21 cellular contexts compared by ENCODE assay signal in genomic region chr2:128590309-128591021, GRCh38.
"Had no signal": no experiment of that assay in that cellular context is flagged by ENCODE, and none has a peak within 500 bp of the region (broad histone marks: within the 10 kb centered on the region; RNA-seq: fewer than 3 reads in every experiment).

No MANE protein-coding gene starts in this region.

- H3K4me1 ChIP-seq: esophagus squamous epithelium, left lung, psoas muscle, sigmoid colon, transverse colon had no signal

- H3K36me3 ChIP-seq: esophagus squamous epithelium, gastroesophageal sphincter, left lung, sigmoid colon, thoracic aorta, transverse colon had no signal

- H3K4me3 ChIP-seq: esophagus squamous epithelium, gastroesophageal sphincter, left lung, lung, psoas muscle, sigmoid colon, skin epidermis, thoracic aorta, transverse colon had no signal

- H3K27me3 ChIP-seq: gastroesophageal sphincter, left lung, sigmoid colon, transverse colon had no signal

- DNase-seq: effector memory CD8-positive, alpha-beta T cell; esophagus squamous epithelium; foreskin fibroblast; glutamatergic neuron; immature natural killer cell; left lung; mesenchymal stem cell; naive B cell; psoas muscle; stimulated activated CD4-positive, alpha-beta T cell treated with anti-CD3 and anti-CD28 coated beads, Interleukin-2, amount 100 ng/mL, for 24 hours; stimulated activated CD4-positive, alpha-beta T cell treated with anti-CD3 and anti-CD28 coated beads, Interleukin-4, amount 100 ng/mL, for 4 hours; stimulated activated naive B cell treated with anti-CD40 and anti-IgM and Interleukin-4, amounts not matched to agents 10 μg/mL and 1 μg/mL and 100 μg/mL, for 72 hours; stimulated activated naive CD8-positive, alpha-beta T cell treated with anti-CD3 and anti-CD28 coated beads, Interleukin-15, amount 100 ng/mL, for 72 hours; substantia nigra; transverse colon had no signal

- H3K27ac ChIP-seq: epithelial cell of prostate, esophagus squamous epithelium, gastroesophageal sphincter, left lung, psoas muscle, sigmoid colon, skin epidermis, thoracic aorta, transverse colon had no signal

- H3K9me3 ChIP-seq: esophagus squamous epithelium, sigmoid colon, transverse colon had no signal
